8 cellular contexts compared by ENCODE assay signal in genomic region chr2:11863513-11864328, GRCh38.
DNase-seq lines count a peak whose midpoint lies in the region; ATAC-seq and TF ChIP-seq lines count a peak whose summit lies in the region.

No MANE protein-coding gene starts in this region.

- TF ChIP-seq CTCF in heart right ventricle (IDR thresholded peaks at IDR 0.05), result peak; percentile 91 to 99 (median 97)

- 12 to 17% methylated on average over 12 of the region's 12 CpGs for WGBS in heart right ventricle, 2 donors

- H3K9ac ChIP-seq in BLaER1, result no peak overlapping the region

- H3K4me3 ChIP-seq in BLaER1 (no peak overlapping the region), heart right ventricle (peak overlapping the region in 5 of 10 donors; percentile 11 to 31 (median 16))

- peaks cover 2% of the 10 kb centered on the region for H3K27me3 Mint-ChIP-seq in IgD-negative memory B cell

- ATAC-seq in GM19328 (IDR thresholded peaks at IDR 0.05; ENCODE audit: unreplicated experiment), result peak; percentile 48
- ATAC-seq in SK-N-SH treated with all-trans-retinoic acid at 6 μM for 48 hours, result peak; percentile 97
- peak; percentile 91 to 96 (median 94) for ATAC-seq in heart right ventricle
- no peak for ATAC-seq in GM21576 (IDR thresholded peaks at IDR 0.05; ENCODE audit: unreplicated experiment)

- peak; percentile 45 for DNase-seq in activated naive CD8-positive, alpha-beta T cell treated with anti-CD3 and anti-CD28 coated beads, Interleukin-2, amount 50 U/mL, for 16 hours (ENCODE audit: low read depth, low spot score)
- DNase-seq in heart right ventricle (peak; percentile 84 to 89), renal cortical epithelial cell (ENCODE audit: low read depth) (peak; percentile 96)

- intact Hi-C loops in heart right ventricle (cut with DNase I), result loop anchor here in 9 of 10 donors (1.0 to 10.0 kb wide), 15 partner anchors 181 to 1144 kb away; partner anchors contain the start of gene TRIB2 (in 8 of the 9)

- H3K27me3 ChIP-seq in BLaER1 (no peaks in the 10 kb centered on the region), heart right ventricle (no peaks in the 10 kb centered on the region)

- peaks cover 54 to 59% (median 57%) of the 10 kb centered on the region in 3 donors for H3K4me1 Mint-ChIP-seq in IgD-negative memory B cell

- H3K9me3 Mint-ChIP-seq in IgD-negative memory B cell, result peaks cover 0 to 2% (median 0%) of the 10 kb centered on the region in 3 donors

- peak overlapping the region in 2 of 3 donors; percentile 39 to 64 for H3K27ac Mint-ChIP-seq in IgD-negative memory B cell

- H3K36me3 Mint-ChIP-seq in IgD-negative memory B cell, result no peaks in the 10 kb centered on the region

- H3K27ac ChIP-seq in BLaER1 (no peak overlapping the region), heart right ventricle (peak overlapping the region in 9 of 10 donors; percentile 45 to 77 (median 49))

- H3K9me3 ChIP-seq in BLaER1, result peaks cover 24% of the 10 kb centered on the region
- H3K9me3 ChIP-seq in heart right ventricle, result peaks cover 0 to 10% (median 0%) of the 10 kb centered on the region in 11 donors

- peaks cover 9% of the 10 kb centered on the region; the same call in 1 of the 2 replicates for H3K36me3 ChIP-seq in BLaER1
- H3K36me3 ChIP-seq in heart right ventricle, result no peaks in the 10 kb centered on the region

- peaks cover 52% of the 10 kb centered on the region for H3K4me1 ChIP-seq in BLaER1
- H3K4me1 ChIP-seq in heart right ventricle, result peaks cover 0 to 23% (median 13%) of the 10 kb centered on the region in 9 donors

- peak overlapping the region; percentile 51 to 90 (median 75) for H3K4me3 Mint-ChIP-seq in IgD-negative memory B cell

- no peaks in the 10 kb centered on the region for H4K20me1 ChIP-seq in BLaER1

- peak overlapping the region; percentile 69 for H3K4me2 ChIP-seq in BLaER1

TF ChIP-seq in SK-N-SH treated with all-trans-retinoic acid at 6 μM for 48 hours, 23 proteins besides CTCF, POLR2A, EP300 and RAD21:
- 0 out of 2 replicates have a peak, but pooled peaks have one; percentile 18 for TF ChIP-seq ISL1 (CRISPR knock-in tag; IDR thresholded peaks at IDR 0.05)
- TF ChIP-seq PATZ1 (CRISPR knock-in tag; IDR thresholded peaks at IDR 0.05; ENCODE audit: borderline replicate concordance), result peak; percentile 83; the same call in 1 of the 2 replicates
- TF ChIP-seq OSR1 (CRISPR knock-in tag; IDR thresholded peaks at IDR 0.05), result no peak

Comparison
In these comparisons a context has a peak if more than half of its experiments do, and no peak if none do; other contexts are left out.
1. DNase-seq: peak in every context shown above with its lines; median percentile 96 in renal cortical epithelial cell; 86 in heart right ventricle; 45 in activated naive CD8-positive, alpha-beta T cell treated with anti-CD3 and anti-CD28 coated beads, Interleukin-2, amount 50 U/mL, for 16 hours.